Comparison of ENCODE assay signal across 11 cellular contexts in the genomic region with DNA sequence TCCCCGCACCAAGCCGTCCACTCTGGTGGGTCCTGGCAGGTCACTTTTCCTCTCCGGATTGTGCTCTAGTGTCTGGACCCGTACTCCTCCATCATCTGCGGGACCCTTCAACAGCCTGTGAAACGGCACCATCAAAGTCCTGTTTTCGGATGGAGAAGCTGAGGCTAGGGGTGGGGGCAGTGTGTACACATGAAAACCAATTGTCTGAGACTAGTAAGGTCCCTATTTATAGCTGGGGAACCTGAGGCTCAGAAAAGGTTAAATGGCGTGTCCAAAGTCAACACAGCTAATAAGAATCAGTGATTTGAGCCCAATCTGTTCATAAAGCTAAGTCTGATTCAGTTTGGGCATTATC. TPM values are rescaled to one million over a fixed set of nuclear protein-coding genes. Genes with fewer than 3 reads are reported as not detected.
DNase-seq lines count a peak whose midpoint lies in the region; ATAC-seq, FAIRE-seq and TF ChIP-seq lines count a peak whose summit lies in the region.
"Had no signal": no experiment of that assay in that cellular context is flagged by ENCODE, and none has a peak within 500 bp of the region (broad histone marks: within the 10 kb centered on the region; RNA-seq: fewer than 3 reads in every experiment).

No MANE protein-coding gene starts in this region.

- H3K4me1 Mint-ChIP-seq in chondrocyte (ENCODE audit: low read depth) (peaks cover 47% of the 10 kb centered on the region), naive B cell (peaks cover 67 to 86% (median 73%) of the 10 kb centered on the region in 3 donors)

- no peak for TF ChIP-seq EP300 in HepG2 (IDR thresholded peaks at IDR 0.05; ENCODE audit: low read depth in 2 of 2, low read length in 2 of 2)
- no peak for TF ChIP-seq EP300 in HepG2 (CRISPR knock-in tag; IDR thresholded peaks at IDR 0.05; ENCODE audit: borderline replicate concordance)

- H3K27ac Mint-ChIP-seq in chondrocyte (ENCODE audit: unreplicated experiment): peak overlapping the region; percentile 12
- peak overlapping the region; percentile 87 to 98 (median 96) for H3K27ac Mint-ChIP-seq in naive B cell

- TF ChIP-seq POLR2A in HepG2 (IDR thresholded peaks at IDR 0.05; ENCODE audit: insufficient read depth in 1 of 2, low read depth in 2 of 2, low read length in 2 of 2) (no peak), adrenal gland (IDR thresholded peaks at IDR 0.05) (no peak)

- ATAC-seq in HepG2: no peak
- no peak for ATAC-seq in naive B cell (ENCODE audit: low read depth in 2 of 2)

- peak overlapping the region; percentile 36 to 48 for H3K27ac ChIP-seq in liver (ENCODE audit: low read depth in 1 of 2, low read length in 2 of 2)
- H3K27ac ChIP-seq in HepG2 (ENCODE audit: extremely low read length, insufficient read depth, low read length): no peak overlapping the region
- H3K27ac ChIP-seq in adrenal gland: peak overlapping the region in 2 of 5 donors; percentile 76 to 90
- peak overlapping the region in 1 of 2 donors; percentile 2 for H3K27ac ChIP-seq in small intestine (ENCODE audit: low read depth in 1 of 2, low read length in 1 of 2)
- H3K27ac ChIP-seq: epithelial cell of prostate had no signal

- CTCF ChIA-PET in HepG2 (lab: Yijun Ruan, JAX; ENCODE audit: low intra/inter-chr PET ratio, low total read pairs): no interaction called here

- no peaks in the 10 kb centered on the region for H3K9me3 ChIP-seq in liver (ENCODE audit: control insufficient read depth in 4 of 4, low read length in 3 of 4)
- no peaks in the 10 kb centered on the region for H3K9me3 ChIP-seq in HepG2 (ENCODE audit: low read length)
- H3K9me3 ChIP-seq in adrenal gland (replicated peaks in 1 of 3): no peaks in the 10 kb centered on the region
- H3K9me3 ChIP-seq in small intestine (ENCODE audit: control insufficient read depth, low read depth): no peaks in the 10 kb centered on the region

- intact Hi-C loops in HepG2 (cut with micrococcal nuclease; ENCODE audit: unreplicated experiment) (no loop called here), adrenal gland (cut with DNase I) (no loop called here)

- H3K4me3 ChIP-seq in liver (ENCODE audit: low read depth in 1 of 3, low read length in 3 of 3) (peak overlapping the region in 1 of 3 donors; percentile 45), HepG2 (replicated peaks in 1 of 3; ENCODE audit: insufficient read depth in 1 of 3, low read depth in 2 of 3, low read length in 3 of 3) (no peak overlapping the region), adrenal gland (peak overlapping the region in 1 of 4 donors; percentile 56), small intestine (ENCODE audit: low read depth in 1 of 2, low read length in 2 of 2) (peak overlapping the region in 1 of 2 donors; percentile 64)

- no peaks in the 10 kb centered on the region for H3K9me3 Mint-ChIP-seq in chondrocyte (ENCODE audit: low read depth)
- H3K9me3 Mint-ChIP-seq in naive B cell: no peaks in the 10 kb centered on the region

- no peaks in the 10 kb centered on the region for H3K27me3 Mint-ChIP-seq in chondrocyte (ENCODE audit: low read depth)
- peaks cover 28 to 46% (median 38%) of the 10 kb centered on the region in 3 donors for H3K27me3 Mint-ChIP-seq in naive B cell

- FAIRE-seq in HepG2 (lab: Jason Lieb, UNC): no peak
- no peak for FAIRE-seq in small intestine (lab: Jason Lieb, UNC)
- FAIRE-seq: TTC549 had no signal

- no TSS peak for BruUV-seq in HepG2 (replicated peaks; lab: Mats Ljungman, UMichigan)

- H4K20me1 ChIP-seq in HepG2 (ENCODE audit: insufficient read depth, low read length): no peaks in the 10 kb centered on the region

- DNase-seq in HepG2 (ENCODE audit: low spot score) (no peak), chondrocyte (ENCODE audit: low spot score) (no peak), naive B cell (no peak), adrenal gland (no peak), NCI-H2227 treated with DMSO at 0.1 percent for 48 hours (lab: John Stamatoyannopoulos, UW) (no peak), D341Med (ENCODE audit: low spot score) (no peak), small intestine (no peak)
- DNase-seq: NCI-H1048 had no signal

- TF ChIP-seq CTCF in liver (IDR thresholded peaks at IDR 0.05; ENCODE audit: low read depth, low read length, missing input control): no peak
- no peak for TF ChIP-seq CTCF in HepG2 (CRISPR knock-in tag; IDR thresholded peaks at IDR 0.05)
- TF ChIP-seq CTCF in chondrocyte (IDR thresholded peaks at IDR 0.05): no peak
- no peak for TF ChIP-seq CTCF in adrenal gland (IDR thresholded peaks at IDR 0.05)

- in situ Hi-C loops in HepG2 (cut with HindIII; ENCODE audit: extremely low pct_ligation_motif_present, low pct_unique_long_range_greater_than_20kb): no loop called here

- WGBS in liver: 39% methylated on average over 8 of the region's 8 CpGs
- 59% methylated on average over 3 of the region's 8 CpGs for WGBS in HepG2 (ENCODE audit: low lambda C conversion rate)
- 37 to 70% (median 48%) methylated on average over 8 of the region's 8 CpGs for WGBS in adrenal gland, 4 donors
- WGBS in small intestine, 3 donors: 31 to 52% (median 48%) methylated on average over 8 of the region's 8 CpGs

- H3K79me2 ChIP-seq in HepG2 (ENCODE audit: insufficient read depth, low read length): no peaks in the 10 kb centered on the region

- POLR2A ChIA-PET in HepG2 (lab: Yijun Ruan, JAX): no interaction called here

- H3K36me3 Mint-ChIP-seq in chondrocyte (ENCODE audit: low read depth) (peaks cover 14% of the 10 kb centered on the region), naive B cell (no peaks in the 10 kb centered on the region)

- TF ChIP-seq RAD21 in liver (IDR thresholded peaks at IDR 0.05) (no peak), HepG2 (CRISPR knock-in tag; IDR thresholded peaks at IDR 0.05) (no peak)

- H3K27me3 ChIP-seq in liver (ENCODE audit: control insufficient read depth in 4 of 4, insufficient read depth in 4 of 4, low read length in 3 of 4): peaks cover 0 to 4% (median 1%) of the 10 kb centered on the region in 4 donors
- H3K27me3 ChIP-seq in HepG2 (ENCODE audit: control insufficient read depth in 1 of 2, insufficient read depth in 2 of 2, low read length in 2 of 2): peaks cover 0 to 57% of the 10 kb centered on the region in 2 experiments; a peak in 3 of 5 replicates
- H3K27me3 ChIP-seq in adrenal gland: peaks cover 4% of the 10 kb centered on the region
- no peaks in the 10 kb centered on the region for H3K27me3 ChIP-seq in small intestine (ENCODE audit: control insufficient read depth in 2 of 2, insufficient read depth in 2 of 2, low read length in 2 of 2)

- H3K9ac ChIP-seq in liver (ENCODE audit: low read depth in 1 of 2, low read length in 2 of 2) (no peak overlapping the region), HepG2 (ENCODE audit: insufficient read depth, low read depth, low read length) (no peak overlapping the region)

- H3K4me1 ChIP-seq in liver (ENCODE audit: control insufficient read depth in 4 of 4, insufficient read depth in 4 of 4, low read length in 3 of 4) (peaks cover 0 to 8% (median 6%) of the 10 kb centered on the region in 4 donors), HepG2 (ENCODE audit: insufficient read depth, low read length) (peaks cover 15% of the 10 kb centered on the region), adrenal gland (replicated peaks in 1 of 2) (peaks cover 0 to 45% of the 10 kb centered on the region in 2 donors), small intestine (ENCODE audit: control insufficient read depth in 2 of 2, insufficient read depth in 1 of 2, low read depth in 1 of 2, low read length in 1 of 2) (peaks cover 0 to 5% of the 10 kb centered on the region in 2 donors)

- no peak overlapping the region for H2AFZ ChIP-seq in HepG2 (ENCODE audit: low read length)

- H3K4me3 Mint-ChIP-seq in chondrocyte (ENCODE audit: unreplicated experiment) (peak overlapping the region; percentile 56), naive B cell (peak overlapping the region; percentile 36 to 93 (median 84))

- H3K36me3 ChIP-seq in liver (ENCODE audit: control insufficient read depth in 4 of 4, insufficient read depth in 3 of 4, low read depth in 1 of 4, low read length in 3 of 4) (no peaks in the 10 kb centered on the region), HepG2 (replicated peaks in 1 of 2; ENCODE audit: control insufficient read depth in 1 of 2, insufficient read depth in 2 of 2, low read length in 2 of 2) (no peaks in the 10 kb centered on the region), adrenal gland (replicated peaks in 1 of 2) (no peaks in the 10 kb centered on the region), small intestine (ENCODE audit: control insufficient read depth in 2 of 2, insufficient read depth in 2 of 2, low read length in 2 of 2) (no peaks in the 10 kb centered on the region)

- no peak overlapping the region for H3K4me2 ChIP-seq in HepG2 (ENCODE audit: low read depth, low read length)

RNA-seq across cellular contexts. Expression of a gene that starts 0.7 kb away (rescaled TPM):
- total RNA-seq in liver (1 to 10 TPM; 5.4 to 7.4 TPM), HepG2 (2016; rRNA removed; fragmentation: Illumina TruSeq; extraction: Trizol) (not detected in 2 replicates), chondrocyte (113 to 367 TPM (median 367 TPM) in 3 replicates), adrenal gland (100 to 1,000 TPM in 3 of 8 donors, 10 to 100 TPM in 5; 67.8 to 153 (median 92.6) TPM)
- polyA plus RNA-seq in liver (10 to 100 TPM; 11.2 to 15.4 TPM), HepG2 (2011; rRNA removed) (0.07 and 0.12 TPM in 2 replicates), naive B cell (ENCODE audit: low read depth in 6 of 6) (1 to 10 TPM in 1 of 6 donors, under 1 TPM in 1, not detected in 4; 0.13 to 1.9 TPM), adrenal gland (100 to 1,000 TPM in 2 of 3 donors, 10 to 100 TPM in 1; 63.7 to 389 (median 302) TPM), small intestine (10 to 100 TPM in 1 of 3 donors, 1 to 10 TPM in 2; 2.2 to 44.7 (median 4.1) TPM)
- total RNA-seq in HepG2 (2016; cell fraction: cytosol; rRNA removed; fragmentation: Illumina TruSeq; extraction: Trizol; ENCODE audit: low read depth): not detected in 2 replicates
- total RNA-seq in HepG2 (2016; cell fraction: insoluble cytoplasmic fraction; rRNA removed; fragmentation: Illumina TruSeq; extraction: Trizol): not detected in 2 replicates
- total RNA-seq in HepG2 (2016; cell fraction: membrane; rRNA removed; fragmentation: Illumina TruSeq; extraction: Trizol): not detected in 2 replicates
- total RNA-seq in HepG2 (2016; cell fraction: nucleus; rRNA removed; fragmentation: Illumina TruSeq; extraction: Trizol): not detected in 2 replicates
- polyA plus RNA-seq in HepG2 (2011; cell fraction: cytosol; rRNA removed): not detected in 2 replicates
- polyA plus RNA-seq in HepG2 (2011; cell fraction: nucleus; rRNA removed): 0.03 TPM in 1 of 2 replicates, not detected in the other
- 0.07 TPM in 1 of 2 replicates, not detected in the other for polyA plus RNA-seq in HepG2 (2012)
- polyA plus RNA-seq in HepG2 (2016; cell fraction: cytosol; fragmentation: Illumina TruSeq; extraction: Trizol; ENCODE audit: low read depth): not detected in 2 replicates
- polyA plus RNA-seq in HepG2 (2016; cell fraction: insoluble cytoplasmic fraction; fragmentation: Illumina TruSeq; extraction: Trizol; ENCODE audit: low read depth): not detected in 2 replicates
- not detected in 2 replicates for polyA plus RNA-seq in HepG2 (2016; cell fraction: membrane; fragmentation: Illumina TruSeq; extraction: Trizol; ENCODE audit: low read depth)
- not detected in 2 replicates for polyA plus RNA-seq in HepG2 (2016; cell fraction: nucleus; fragmentation: Illumina TruSeq; extraction: Trizol; ENCODE audit: insufficient read depth, low read depth)
- polyA minus RNA-seq in HepG2 (2011; rRNA and poly(A)+ RNA removed; ENCODE audit: low replicate concordance): 1.6 TPM in 1 of 2 replicates, not detected in the other
- polyA minus RNA-seq in HepG2 (2011; cell fraction: cytosol; rRNA and poly(A)+ RNA removed): not detected in 2 replicates
- not detected in 2 replicates for polyA minus RNA-seq in HepG2 (2011; cell fraction: nucleus; rRNA and poly(A)+ RNA removed)
